Comparison of ENCODE assay signal across 9 cellular contexts in the genomic region with DNA sequence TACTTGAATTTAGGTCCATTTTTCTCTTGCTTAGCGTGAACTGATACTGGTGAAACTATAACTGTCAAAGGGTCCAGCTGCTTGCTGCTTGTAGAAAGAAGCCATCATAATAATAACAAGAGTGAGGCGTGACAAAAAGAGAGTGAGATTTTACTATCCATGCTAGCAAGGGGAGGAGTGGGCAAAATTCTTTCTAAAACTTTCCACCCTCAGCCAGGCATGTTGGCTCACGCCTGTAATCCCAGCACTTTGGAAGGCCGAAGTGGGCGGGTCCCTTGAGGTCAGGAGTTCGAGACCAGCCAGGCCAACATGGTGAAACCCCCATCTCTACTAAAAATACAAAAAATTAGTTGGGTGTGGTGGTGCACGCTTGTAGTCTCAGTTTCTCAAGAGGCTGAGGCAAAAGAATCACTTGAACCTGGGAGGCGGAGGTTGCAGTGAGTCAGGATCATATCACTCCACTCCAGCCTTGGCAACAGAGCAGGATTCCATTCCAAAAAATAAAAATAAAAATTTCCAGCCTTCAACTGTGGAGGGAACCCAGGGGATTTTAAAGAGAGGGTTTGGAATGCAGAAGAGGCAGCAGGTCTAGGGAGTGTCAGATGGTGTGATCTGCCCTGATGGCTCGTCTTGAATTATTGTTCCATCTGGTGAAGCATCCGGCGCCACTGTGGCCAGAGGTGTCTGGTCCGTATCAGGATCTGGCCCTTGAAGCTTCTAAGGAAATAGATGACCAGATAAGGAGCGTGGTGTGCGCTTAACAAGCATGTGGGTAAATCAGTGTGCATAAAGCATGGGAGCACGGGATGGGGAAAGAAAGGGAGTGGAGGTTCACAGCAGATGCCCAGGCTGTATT. TPM values are rescaled to one million over a fixed set of nuclear protein-coding genes. Genes with fewer than 3 reads are reported as not detected.
DNase-seq lines count a peak whose midpoint lies in the region; ATAC-seq and TF ChIP-seq lines count a peak whose summit lies in the region.
"Had no signal": no experiment of that assay in that cellular context is flagged by ENCODE, and none has a peak within 500 bp of the region (broad histone marks: within the 10 kb centered on the region; RNA-seq: fewer than 3 reads in every experiment).

No MANE protein-coding gene starts in this region.

- intact Hi-C loops in testis (cut with DNase I; ENCODE audit: low total_unique reads), result no loop called here

- H3K9ac ChIP-seq in rectal smooth muscle tissue (ENCODE audit: low read length), result no peak overlapping the region

- H3K27me3 ChIP-seq in rectal smooth muscle tissue (ENCODE audit: control insufficient read depth, insufficient read depth, low read length) (no peaks in the 10 kb centered on the region), testis (no peaks in the 10 kb centered on the region)

- H3K36me3 ChIP-seq in rectal smooth muscle tissue (ENCODE audit: control insufficient read depth, insufficient read depth, low read length) (peaks cover 14% of the 10 kb centered on the region), testis (ENCODE audit: low read depth, missing control alignments) (no peaks in the 10 kb centered on the region)

- WGBS in testis, 2 donors, result 61 to 70% methylated on average over 15 of the region's 15 CpGs

- H3K4me1 ChIP-seq in rectal smooth muscle tissue (ENCODE audit: control insufficient read depth, insufficient read depth, low read length) (peaks cover 7% of the 10 kb centered on the region), testis (peaks cover 7% of the 10 kb centered on the region)

- DNase-seq in coronary artery (ENCODE audit: low spot score) (no peak), testis (no peak), NCI-H446 treated with DMSO at 0.1 percent for 48 hours (lab: John Stamatoyannopoulos, UW) (no peak)
- no peak for DNase-seq in stimulated activated CD4-positive, alpha-beta T cell treated with anti-CD3 and anti-CD28 coated beads, Interleukin-12 subunit alpha, Interleukin-12 subunit beta, amount 100 ng/mL, for 4 hours
- no peak for DNase-seq in stimulated activated CD4-positive, alpha-beta T cell treated with anti-CD3 and anti-CD28 coated beads, Interleukin-2, amount 100 ng/mL, for 48 hours
- DNase-seq: NCI-H69 had no signal

- no peak for TF ChIP-seq POLR2A in testis (IDR thresholded peaks at IDR 0.05)

- TF ChIP-seq CTCF in coronary artery (IDR thresholded peaks at IDR 0.05) (no peak), testis (IDR thresholded peaks at IDR 0.05) (no peak)

- H3K27ac ChIP-seq in coronary artery (peak overlapping the region; percentile 41 to 55), rectal smooth muscle tissue (ENCODE audit: low read depth, low read length) (peak overlapping the region; percentile 85), testis (peak overlapping the region in 1 of 2 donors; percentile 70)

- H3K4me3 ChIP-seq in coronary artery, result peak overlapping the region; percentile 13
- no peak overlapping the region for H3K4me3 ChIP-seq in rectal smooth muscle tissue (ENCODE audit: low read length)
- H3K4me3 ChIP-seq in testis, result no peak overlapping the region

- ATAC-seq in GM18498 (IDR thresholded peaks at IDR 0.05; ENCODE audit: unreplicated experiment) (peak; percentile 29), HG03066 (IDR thresholded peaks at IDR 0.05; ENCODE audit: low read depth, unreplicated experiment) (peak; percentile 38)

- no peaks in the 10 kb centered on the region for H3K9me3 ChIP-seq in testis

RNA-seq across cellular contexts. Expression of a gene that starts 51.8 kb away (rescaled TPM):
- total RNA-seq in testis, result 10 to 100 TPM in 1 of 2 donors, 1 to 10 TPM in 1; 7.5 to 11.9 TPM
- 49.5 TPM for polyA plus RNA-seq in testis (ENCODE audit: insufficient read depth, low read depth, low replicate concordance)

RNA-seq across cellular contexts. Expression of a gene that starts 52.7 kb away (rescaled TPM):
- total RNA-seq in testis, result 10 to 100 TPM; 12.7 to 23.7 TPM
- 19.6 TPM for polyA plus RNA-seq in testis (ENCODE audit: insufficient read depth, low read depth, low replicate concordance)
